Comparison of ENCODE assay signal across 24 cellular contexts in genomic region chr4:71240094-71240493, GRCh38.
"Had no signal": no experiment of that assay in that cellular context is flagged by ENCODE, and none has a peak within 500 bp of the region (broad histone marks: within the 10 kb centered on the region; RNA-seq: fewer than 3 reads in every experiment).

No MANE protein-coding gene starts in this region.

- H3K9me3 ChIP-seq: SK-N-SH had no signal

- DNase-seq: activated CD4-positive, alpha-beta memory T cell treated with anti-CD3 and anti-CD28 coated beads, Interleukin-2, amount 10 ng/mL, durations not matched to agents 7 days and 5 days; activated CD4-positive, alpha-beta T cell treated with anti-CD3 and anti-CD28 coated beads for 36 hours; activated CD4-positive, alpha-beta T cell treated with anti-CD3 and anti-CD28 coated beads, Interleukin-2, amount 50 U/mL, for 1 hour; activated gamma-delta T cell; activated naive CD4-positive, alpha-beta T cell treated with anti-CD3 and anti-CD28 coated beads for 36 hours; activated T-cell treated with anti-CD3 and anti-CD28 coated beads for 4 hours; activated T-cell treated with anti-CD3 and anti-CD28 coated beads, Interleukin-2, amount 50 U/mL, for 48 hours; amygdala; NCI-H1092; NCI-H1417 treated with DMSO at 0.1 percent for 48 hours; NCI-H1694; NCI-H2029; NCI-H2107; NCI-H2171 treated with DMSO at 0.1 percent for 48 hours; NCI-H345; NCI-H510A; NCI-H526 treated with DMSO at 0.1 percent for 48 hours; NK-92 treated with Interleukin-12 subunit alpha and Interleukin-12 subunit beta, amount 100 ng/mL, for 24 hours; OCI-M1; RPMI8226; SK-N-SH; T-helper 1 cell had no signal

- ATAC-seq: Panc1, Right ventricle myocardium inferior had no signal
